In genomic region chr5:139377226-139377625, GRCh38 we compare ENCODE assay signal across 20 cellular contexts. TPM values are rescaled to one million over a fixed set of nuclear protein-coding genes. Genes with fewer than 3 reads are reported as not detected.
"Had no signal": no experiment of that assay in that cellular context is flagged by ENCODE, and none has a peak within 500 bp of the region (broad histone marks: within the 10 kb centered on the region; RNA-seq: fewer than 3 reads in every experiment).

No MANE protein-coding gene starts in this region.

- H2AFZ ChIP-seq: parathyroid adenoma had no signal

- H3K9ac ChIP-seq: parathyroid adenoma had no signal

- H3K4me3 Mint-ChIP-seq: activated CD8-positive, alpha-beta T cell treated with anti-CD3 and anti-CD28 coated beads, Interleukin-2, amount 10 ng/mL, durations not matched to agents 7 days and 5 days; activated naive CD8-positive, alpha-beta T cell treated with anti-CD3 and anti-CD28 coated beads, Interleukin-2, amount 10 ng/mL, durations not matched to agents 7 days and 5 days had no signal

- H3K9me3 Mint-ChIP-seq: activated naive CD8-positive, alpha-beta T cell treated with anti-CD3 and anti-CD28 coated beads, Interleukin-2, amount 10 ng/mL, durations not matched to agents 7 days and 5 days had no signal

- ATAC-seq: activated CD8-positive, alpha-beta T cell treated with anti-CD3 and anti-CD28 coated beads, Interleukin-2, amount 10 ng/mL, durations not matched to agents 7 days and 5 days; heart left ventricle; left ventricle myocardium superior had no signal

- H3K27me3 Mint-ChIP-seq: activated naive CD8-positive, alpha-beta T cell treated with anti-CD3 and anti-CD28 coated beads, Interleukin-2, amount 10 ng/mL, durations not matched to agents 7 days and 5 days had no signal

- H3K9me3 ChIP-seq: heart left ventricle, thyroid gland had no signal

- H3K27ac Mint-ChIP-seq: activated CD8-positive, alpha-beta T cell treated with anti-CD3 and anti-CD28 coated beads, Interleukin-2, amount 10 ng/mL, durations not matched to agents 7 days and 5 days had no signal

- H3K36me3 ChIP-seq: thyroid gland had no signal

- FAIRE-seq: frontal cortex, small intestine had no signal

- H3K27ac ChIP-seq: heart left ventricle, parathyroid adenoma, SK-N-MC, thyroid gland had no signal

- H3K27me3 ChIP-seq: heart left ventricle, thyroid gland had no signal

- H3K4me3 ChIP-seq: heart left ventricle, SK-N-MC, thyroid gland had no signal

- DNase-seq: activated CD4-positive, alpha-beta T cell treated with anti-CD3 and anti-CD28 coated beads for 48 hours; activated CD8-positive, alpha-beta T cell treated with anti-CD3 and anti-CD28 coated beads, Interleukin-2, amount 10 ng/mL, durations not matched to agents 7 days and 5 days; activated gamma-delta T cell; activated naive CD8-positive, alpha-beta T cell treated with anti-CD3 and anti-CD28 coated beads, Interleukin-2, amount 10 ng/mL, durations not matched to agents 7 days and 5 days; activated T-cell treated with anti-CD3 and anti-CD28 coated beads for 4 hours; cortex of kidney; effector CD8-positive, alpha-beta T cell; left ventricle myocardium superior; mesenchymal stem cell; retina; small intestine; T-helper 1 cell; thyroid gland had no signal

RNA-seq across cellular contexts. Expression of gene SLC23A1, which starts 5.9 kb away (rescaled TPM):
- total RNA-seq: aorta, fibroblast of lung, frontal cortex, heart left ventricle, left ventricle myocardium superior, thyroid gland had no signal
- polyA plus RNA-seq: fibroblast of lung, heart left ventricle, neural cell had no signal

RNA-seq across cellular contexts. Expression of gene MZB1, which starts 12.5 kb away (rescaled TPM):
- total RNA-seq: frontal cortex had no signal
- polyA plus RNA-seq: fibroblast of lung, neural cell had no signal
